8 cellular contexts compared by ENCODE assay signal in genomic region chr11:32893947-32894827, GRCh38. TPM values are rescaled to one million over a fixed set of nuclear protein-coding genes. Genes with fewer than 3 reads are reported as not detected.
DNase-seq lines count a peak whose midpoint lies in the region; ATAC-seq and TF ChIP-seq lines count a peak whose summit lies in the region.

No MANE protein-coding gene starts in this region.

- H3K27me3 ChIP-seq in foreskin keratinocyte: no peaks in the 10 kb centered on the region

- no peaks in the 10 kb centered on the region for H3K27me3 Mint-ChIP-seq in activated T-cell treated with anti-CD3 and anti-CD28 coated beads, Interleukin-2, amount 50 U/mL, for 24 hours
- H3K27me3 Mint-ChIP-seq in nephron (ENCODE audit: low read depth): peaks cover 4% of the 10 kb centered on the region

- peak overlapping the region; percentile 57 for H3K27ac ChIP-seq in foreskin keratinocyte

- TF ChIP-seq CTCF in foreskin keratinocyte (conservative IDR thresholded peaks at IDR 0.05) (no peak), nephron (IDR thresholded peaks at IDR 0.05; ENCODE audit: unreplicated experiment in 3 of 3) (no peak)

- H3K36me3 Mint-ChIP-seq in activated T-cell treated with anti-CD3 and anti-CD28 coated beads, Interleukin-2, amount 50 U/mL, for 24 hours (ENCODE audit: low read depth): peaks cover 25% of the 10 kb centered on the region
- H3K36me3 Mint-ChIP-seq in nephron (ENCODE audit: low read depth): peaks cover 14% of the 10 kb centered on the region

- H3K9me3 Mint-ChIP-seq in activated T-cell treated with anti-CD3 and anti-CD28 coated beads, Interleukin-2, amount 50 U/mL, for 24 hours: no peaks in the 10 kb centered on the region
- H3K9me3 Mint-ChIP-seq in nephron: no peaks in the 10 kb centered on the region

- DNase-seq in DMS53 treated with DMSO at 0.1 percent for 48 hours (lab: John Stamatoyannopoulos, UW; ENCODE audit: unreplicated experiment): peak; percentile 52
- peak; percentile 50 for DNase-seq in NCI-H524 treated with DMSO at 0.1 percent for 48 hours (lab: John Stamatoyannopoulos, UW)
- DNase-seq in activated T-cell treated with anti-CD3 and anti-CD28 coated beads, Interleukin-2, amount 50 U/mL, for 24 hours: peak; percentile 37
- peak; percentile 79 to 90 for DNase-seq in foreskin keratinocyte

- peak; percentile 28 for ATAC-seq in HG03196 (IDR thresholded peaks at IDR 0.05; ENCODE audit: unreplicated experiment)
- ATAC-seq in foreskin keratinocyte: peak; percentile 80
- no peak for ATAC-seq in GM19455 (IDR thresholded peaks at IDR 0.05; ENCODE audit: unreplicated experiment)
- no peak for ATAC-seq in HG03108 (IDR thresholded peaks at IDR 0.05; ENCODE audit: unreplicated experiment)

- peak overlapping the region; percentile 97 for H3K27ac Mint-ChIP-seq in activated T-cell treated with anti-CD3 and anti-CD28 coated beads, Interleukin-2, amount 50 U/mL, for 24 hours
- peak overlapping the region; percentile 98 to 99 (median 99) for H3K27ac Mint-ChIP-seq in nephron

- peaks cover 6% of the 10 kb centered on the region for H3K4me1 ChIP-seq in foreskin keratinocyte

- H3K4me3 Mint-ChIP-seq in activated T-cell treated with anti-CD3 and anti-CD28 coated beads, Interleukin-2, amount 50 U/mL, for 24 hours: peak overlapping the region; percentile 98
- peak overlapping the region; percentile 98 for H3K4me3 Mint-ChIP-seq in nephron

- H3K4me1 Mint-ChIP-seq in activated T-cell treated with anti-CD3 and anti-CD28 coated beads, Interleukin-2, amount 50 U/mL, for 24 hours (ENCODE audit: low read depth): peaks cover 44% of the 10 kb centered on the region
- H3K4me1 Mint-ChIP-seq in nephron: peaks cover 44% of the 10 kb centered on the region

RNA-seq across cellular contexts. Expression of gene QSER1, which starts 1.6 kb away (rescaled TPM):
- 26.8 and 28.7 TPM in 2 replicates for total RNA-seq in foreskin keratinocyte
- polyA plus RNA-seq in foreskin keratinocyte: 2.8 and 3.8 TPM in 2 replicates

Comparison
In these comparisons a context has a peak if more than half of its experiments do, and no peak if none do; other contexts are left out.
1. ATAC-seq: peak in HG03196 (single experiment) and foreskin keratinocyte (single experiment); none in GM19455 (single experiment) and HG03108 (single experiment).
2. Peak in every context shown above with its lines, with median percentiles within 50 percentile points of each other: DNase-seq.